Comparison of ENCODE assay signal across 12 cellular contexts in genomic region chr4:152032722-152033131, GRCh38.
DNase-seq lines count a peak whose midpoint lies in the region; ATAC-seq and TF ChIP-seq lines count a peak whose summit lies in the region.
"Had no signal": no experiment of that assay in that cellular context is flagged by ENCODE, and none has a peak within 500 bp of the region (broad histone marks: within the 10 kb centered on the region; RNA-seq: fewer than 3 reads in every experiment).

No MANE protein-coding gene starts in this region.

- no peak overlapping the region for H2AFZ ChIP-seq in IMR-90 (replicated peaks; ENCODE audit: low read length, poor library complexity)

- TF ChIP-seq RAD21 in IMR-90 (IDR thresholded peaks at IDR 0.05; ENCODE audit: low read length) = no peak

- H2AK5ac ChIP-seq in IMR-90 (ENCODE audit: low read depth, low read length) = no peak overlapping the region; the same call in 1 of the 2 replicates

- no peak for TF ChIP-seq POLR2A in IMR-90 (IDR thresholded peaks at IDR 0.05; ENCODE audit: low read depth, low read length)
- TF ChIP-seq POLR2A in right lobe of liver (IDR thresholded peaks at IDR 0.05) = no peak

- CTCF ChIA-PET in IMR-90 (lab: Yijun Ruan, JAX) = no interaction called here

- ATAC-seq in IMR-90 (ENCODE audit: low read depth) (peak; percentile 96), right lobe of liver (no peak)

- H3K18ac ChIP-seq in IMR-90 (ENCODE audit: low read depth, low read length) = peak overlapping the region; percentile 42; the same call in 1 of the 2 replicates

- no peaks in the 10 kb centered on the region; the same call in 1 of the 2 replicates for H3K27me3 ChIP-seq in IMR-90 (ENCODE audit: control insufficient read depth, insufficient read depth, low read length)
- peaks cover 10% of the 10 kb centered on the region for H3K27me3 ChIP-seq in endodermal cell (ENCODE audit: control insufficient read depth, insufficient read depth, low read length, poor library complexity, severe bottlenecking)
- H3K27me3 ChIP-seq in right lobe of liver = no peaks in the 10 kb centered on the region

- DNase-seq in IMR-90 (peak; percentile 88), endodermal cell (peak; percentile 7), kidney tubule cell (ENCODE audit: low spot score) (peak; percentile 39), type B pancreatic cell (ENCODE audit: extremely low spot score, unreplicated experiment) (peak; percentile 1), NCI-H2107 (lab: John Stamatoyannopoulos, UW) (no peak), right lobe of liver (no peak), SKM-1 (lab: John Stamatoyannopoulos, UW; ENCODE audit: unreplicated experiment) (no peak)
- DNase-seq: activated CD8-positive, alpha-beta memory T cell treated with anti-CD3 and anti-CD28 coated beads, Interleukin-2, amount 50 U/mL, for 48 hours; activated naive CD8-positive, alpha-beta T cell treated with anti-CD3 and anti-CD28 coated beads, Interleukin-2, amount 10 ng/mL, durations not matched to agents 7 days and 5 days; NCI-H1105 treated with DMSO at 0.1 percent for 48 hours; NCI-H69 had no signal

- H3K23ac ChIP-seq in IMR-90 (ENCODE audit: low read depth, low read length) = no peak overlapping the region

- 0 out of 2 replicates have a peak overlapping the region, but pooled peaks have one; percentile 5 for H4K91ac ChIP-seq in IMR-90 (ENCODE audit: insufficient read depth, low read depth, low read length)

- no peak overlapping the region for H2AK9ac ChIP-seq in IMR-90 (replicated peaks; ENCODE audit: low read depth, low read length, poor library complexity)

- intact Hi-C loops in IMR-90 (cut with micrococcal nuclease) (loop anchor here (10.0 kb wide), 1 partner anchor 322 kb away; no protein-coding TSS in a partner anchor), right lobe of liver (cut with DNase I) (no loop called here)

- no CpG with 5 or more reads among the region's 1 CpG for WGBS in IMR-90 (ENCODE audit: extremely low coverage in 2 of 2, insufficient read length in 1 of 2), 2 experiments
- WGBS in endodermal cell (ENCODE audit: insufficient coverage in 1 of 2, insufficient read length in 1 of 2), 2 experiments = 88 to 97% methylated on average over 1 of the region's 1 CpG
- WGBS in right lobe of liver (ENCODE audit: insufficient coverage, low coverage, low lambda C conversion rate, missing lambda C conversion rate) = 44% methylated on average over 1 of the region's 1 CpG

- peak overlapping the region in 1 of 2 experiments; percentile 39; a peak in 3 of 4 replicates for H4K8ac ChIP-seq in IMR-90 (ENCODE audit: low read depth in 2 of 2, low read length in 2 of 2)

- H3K4me1 ChIP-seq in IMR-90 (ENCODE audit: control insufficient read depth, insufficient read depth, low read length) (peaks cover 5% of the 10 kb centered on the region; the same call in 1 of the 2 replicates), endodermal cell (ENCODE audit: control insufficient read depth, insufficient read depth, low read length) (no peaks in the 10 kb centered on the region), right lobe of liver (no peaks in the 10 kb centered on the region)

- POLR2A ChIA-PET in IMR-90 (lab: Charles Lee; ENCODE audit: unreplicated experiment) = no interaction called here

- no peak overlapping the region for H3K27ac ChIP-seq in IMR-90 (ENCODE audit: insufficient read depth, low read length)
- no peak overlapping the region for H3K27ac ChIP-seq in endodermal cell (ENCODE audit: low read depth, low read length)
- no peak overlapping the region for H3K27ac ChIP-seq in right lobe of liver
- H3K27ac ChIP-seq: VCaP had no signal

- no peak overlapping the region; the same call in 2 of the 3 replicates for H2BK15ac ChIP-seq in IMR-90 (ENCODE audit: low read depth, low read length)

- H3K9me3 ChIP-seq in IMR-90 (ENCODE audit: control insufficient read depth, insufficient read depth, low read length) (no peaks in the 10 kb centered on the region), endodermal cell (ENCODE audit: control insufficient read depth, low read length) (no peaks in the 10 kb centered on the region), right lobe of liver (no peaks in the 10 kb centered on the region)

- H3K4me3 Mint-ChIP-seq in endodermal cell = no peak overlapping the region
- no peak overlapping the region for H3K4me3 Mint-ChIP-seq in type B pancreatic cell
- H3K4me3 Mint-ChIP-seq: activated naive CD8-positive, alpha-beta T cell treated with anti-CD3 and anti-CD28 coated beads, Interleukin-2, amount 10 ng/mL, durations not matched to agents 7 days and 5 days had no signal

- BruUV-seq in IMR-90 (replicated peaks; lab: Mats Ljungman, UMichigan) = no TSS peak

- 0 out of 2 replicates have a peak, but pooled peaks cover 3% of the 10 kb centered on the region for H3K9me1 ChIP-seq in IMR-90 (ENCODE audit: insufficient read depth, low read length)

- H2BK120ac ChIP-seq in IMR-90 (ENCODE audit: low read depth, low read length) = peak overlapping the region; percentile 16; the same call in 1 of the 2 replicates

- H3K4me3 ChIP-seq in IMR-90 (ENCODE audit: insufficient read depth, low read depth, low read length) (no peak overlapping the region), endodermal cell (ENCODE audit: low read length) (no peak overlapping the region), right lobe of liver (no peak overlapping the region)

- H4K20me1 ChIP-seq in IMR-90 (ENCODE audit: insufficient read depth, low read length) = no peaks in the 10 kb centered on the region

- in situ Hi-C loops in IMR-90 (cut with MboI; ENCODE audit: low sequenced_read_pairs) = no loop called here

- peak overlapping the region; percentile 11; the same call in 1 of the 2 replicates for H3K4me2 ChIP-seq in IMR-90 (ENCODE audit: low read depth, low read length)

- H3K36me3 Mint-ChIP-seq in endodermal cell (ENCODE audit: low read depth) (no peaks in the 10 kb centered on the region), type B pancreatic cell (no peaks in the 10 kb centered on the region)

- H3K56ac ChIP-seq in IMR-90 (ENCODE audit: extremely low read depth, insufficient read depth, low read length) = no peak overlapping the region

- no peaks in the 10 kb centered on the region for H3K79me1 ChIP-seq in IMR-90 (ENCODE audit: low read depth in 1 of 2, low read length in 2 of 2)

- TF ChIP-seq CTCF in IMR-90 (conservative IDR thresholded peaks at IDR 0.05; ENCODE audit: low read depth, low read length) = no peak
- no peak for TF ChIP-seq CTCF in endodermal cell (conservative IDR thresholded peaks at IDR 0.05)
- TF ChIP-seq CTCF in type B pancreatic cell (conservative IDR thresholded peaks at IDR 0.05) = no peak
- no peak for TF ChIP-seq CTCF in right lobe of liver (IDR thresholded peaks at IDR 0.05)

- no peaks in the 10 kb centered on the region for H3K36me3 ChIP-seq in IMR-90 (ENCODE audit: control insufficient read depth, insufficient read depth, low read length)
- no peaks in the 10 kb centered on the region for H3K36me3 ChIP-seq in endodermal cell (ENCODE audit: control insufficient read depth, insufficient read depth, low read length)
- no peaks in the 10 kb centered on the region for H3K36me3 ChIP-seq in right lobe of liver

- H3K27ac Mint-ChIP-seq in endodermal cell = no peak overlapping the region
- no peak overlapping the region for H3K27ac Mint-ChIP-seq in type B pancreatic cell
- H3K27ac Mint-ChIP-seq: activated naive CD8-positive, alpha-beta T cell treated with anti-CD3 and anti-CD28 coated beads, Interleukin-2, amount 10 ng/mL, durations not matched to agents 7 days and 5 days had no signal

- H3K4me1 Mint-ChIP-seq in endodermal cell (no peaks in the 10 kb centered on the region), type B pancreatic cell (ENCODE audit: unreplicated experiment) (no peaks in the 10 kb centered on the region)
- H3K4me1 Mint-ChIP-seq: activated naive CD8-positive, alpha-beta T cell treated with anti-CD3 and anti-CD28 coated beads, Interleukin-2, amount 10 ng/mL, durations not matched to agents 7 days and 5 days had no signal

- dilution Hi-C loops in IMR-90 (cut with HindIII; ENCODE audit: low sequenced_read_pairs, unreplicated experiment) = no loop called here

- peak overlapping the region; percentile 46; the same call in 1 of the 2 replicates for H3K14ac ChIP-seq in IMR-90 (replicated peaks; ENCODE audit: low read depth, low read length)

- peak overlapping the region; percentile 95 for H2BK5ac ChIP-seq in IMR-90 (ENCODE audit: low read depth, low read length, poor library complexity, severe bottlenecking)

- H3K9ac ChIP-seq in IMR-90 (ENCODE audit: low read depth, low read length) = no peak overlapping the region
- H3K9ac ChIP-seq in endodermal cell (ENCODE audit: extremely low read depth, low read length, poor library complexity, severe bottlenecking) = no peak overlapping the region

- H3K9me3 Mint-ChIP-seq in endodermal cell = no peaks in the 10 kb centered on the region
- H3K9me3 Mint-ChIP-seq in type B pancreatic cell = peaks cover 4% of the 10 kb centered on the region

- H3K27me3 Mint-ChIP-seq in endodermal cell (ENCODE audit: insufficient read depth) = peaks cover 13% of the 10 kb centered on the region
- H3K27me3 Mint-ChIP-seq in type B pancreatic cell = no peaks in the 10 kb centered on the region

- H4K5ac ChIP-seq in IMR-90 (ENCODE audit: low read depth, low read length) = no peak overlapping the region; the same call in 1 of the 2 replicates

- peak overlapping the region; percentile 42; the same call in 1 of the 2 replicates for H3K4ac ChIP-seq in IMR-90 (ENCODE audit: low read depth, low read length)

- H2BK20ac ChIP-seq in IMR-90 (ENCODE audit: low read depth, low read length) = peak overlapping the region; percentile 11; the same call in 1 of the 2 replicates

TF ChIP-seq in IMR-90, 13 proteins besides CTCF, POLR2A, EP300 and RAD21 (continues in another document):
- TF ChIP-seq MXI1 (IDR thresholded peaks at IDR 0.05; ENCODE audit: borderline replicate concordance, low read depth, low read length) (no peak), CHD1 (IDR thresholded peaks at IDR 0.05; ENCODE audit: low read depth, low read length) (no peak), MAZ (IDR thresholded peaks at IDR 0.05; ENCODE audit: borderline replicate concordance, low read depth, low read length) (no peak), FOS (IDR thresholded peaks at IDR 0.05; ENCODE audit: low read depth, low read length) (peak; percentile 42; the same call in 1 of the 2 replicates), MAFK (IDR thresholded peaks at IDR 0.05; ENCODE audit: low read depth, low read length) (no peak), ELK1 (IDR thresholded peaks at IDR 0.05; ENCODE audit: borderline replicate concordance, low read depth, low read length) (no peak), SMC3 (IDR thresholded peaks at IDR 0.05; ENCODE audit: low read depth, low read length) (no peak)

Comparison
In these comparisons a context has a peak if more than half of its experiments do, and no peak if none do; other contexts are left out.
1. DNase-seq: peak in IMR-90 (single experiment), endodermal cell (single experiment), kidney tubule cell (single experiment) and type B pancreatic cell (single experiment); none in NCI-H2107 (single experiment), right lobe of liver (0 of 3) and SKM-1 (single experiment).